Comparison of ENCODE assay signal across 8 cellular contexts in the genomic region with DNA sequence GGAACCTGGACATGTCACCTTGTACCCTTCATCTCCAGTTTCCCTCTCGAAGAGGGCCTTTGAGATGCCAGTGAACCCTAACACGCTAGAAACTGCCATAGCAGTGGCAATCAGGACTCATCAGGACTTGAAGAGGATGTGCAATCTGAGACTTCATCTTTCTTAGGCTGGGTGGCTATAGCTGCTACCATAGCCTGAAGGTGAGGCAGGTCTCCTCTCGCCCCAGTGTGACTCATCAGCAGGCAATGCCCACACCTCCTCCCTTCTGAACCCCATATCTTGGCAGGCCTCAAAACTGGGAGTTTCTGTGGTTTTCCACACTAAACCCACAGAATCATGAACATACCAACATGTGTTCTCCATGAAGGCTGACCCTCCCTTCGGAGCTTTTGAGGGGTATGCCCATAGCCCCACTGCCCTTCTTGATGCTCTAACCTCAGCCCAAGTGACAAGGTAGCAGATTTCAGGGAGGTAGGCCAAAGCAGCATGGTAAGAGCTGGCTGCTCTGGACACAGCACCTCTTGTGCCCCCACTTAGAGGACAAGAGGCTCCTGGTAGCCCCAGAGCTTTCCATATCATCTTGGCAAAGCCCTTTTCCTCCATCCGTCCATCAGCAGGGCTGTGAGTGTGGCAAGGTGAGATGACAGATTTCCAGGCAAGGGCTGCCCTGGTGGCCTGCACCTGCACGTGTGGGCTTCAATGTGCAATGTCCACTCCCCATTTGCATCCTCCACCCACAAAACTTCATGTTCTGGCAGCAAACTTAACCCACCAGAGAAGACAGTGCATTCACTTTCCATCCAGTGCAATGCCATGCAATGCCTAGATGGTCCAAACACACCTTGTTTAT. TPM values are rescaled to one million over a fixed set of nuclear protein-coding genes. Genes with fewer than 3 reads are reported as not detected.
A peak's percentile ranks its signal among the peaks of the same experiment; 100 is the strongest.
DNase-seq lines count a peak whose midpoint lies in the region; ATAC-seq lines count a peak whose summit lies in the region.

No MANE protein-coding gene starts in this region.

- peaks cover 6% of the 10 kb centered on the region for H3K9me3 ChIP-seq in thymus (ENCODE audit: control insufficient read depth)

- peaks cover 9% of the 10 kb centered on the region for H3K4me1 ChIP-seq in thymus (ENCODE audit: control insufficient read depth, insufficient read depth, low read length)

- DNase-seq in activated gamma-delta T cell treated with anti-CD3 and anti-CD28 coated beads, Interleukin-2, amount 50 U/mL, for 16 hours (ENCODE audit: low read depth), result peak; percentile 9
- DNase-seq in activated gamma-delta T cell (lab: John Stamatoyannopoulos, UW), result no peak
- DNase-seq in activated CD4-positive, alpha-beta T cell treated with anti-CD3 and anti-CD28 coated beads, Interleukin-2, amount 50 U/mL, for 48 hours, result peak; percentile 24 to 43
- peak; percentile 12 for DNase-seq in kidney glomerular epithelial cell (lab: John Stamatoyannopoulos, UW)
- DNase-seq in NCI-H2029 (lab: John Stamatoyannopoulos, UW), result no peak
- no peak for DNase-seq in pons (ENCODE audit: low spot score)

- ATAC-seq in HG03565 (IDR thresholded peaks at IDR 0.05; ENCODE audit: unreplicated experiment), result no peak

- H3K4me3 ChIP-seq in thymus (ENCODE audit: low read length), result no peak overlapping the region

- H3K27ac ChIP-seq in thymus (ENCODE audit: low read depth), result peak overlapping the region; percentile 38

- WGBS in thymus, result 73% methylated on average over 6 of the region's 6 CpGs

- H3K36me3 ChIP-seq in thymus (ENCODE audit: control insufficient read depth, insufficient read depth), result no peaks in the 10 kb centered on the region

- no peaks in the 10 kb centered on the region for H3K27me3 ChIP-seq in thymus (ENCODE audit: control insufficient read depth, insufficient read depth)

RNA-seq across cellular contexts. Expression of a gene that starts 2.6 kb away (rescaled TPM):
- polyA plus RNA-seq in thymus, result 95.9 TPM

RNA-seq across cellular contexts. Expression of a gene that starts 4.0 kb away (rescaled TPM):
- polyA plus RNA-seq in thymus, result 16.1 TPM

Comparison
In these comparisons a context has a peak if more than half of its experiments do, and no peak if none do; other contexts are left out.
1. DNase-seq: peak in activated gamma-delta T cell treated with anti-CD3 and anti-CD28 coated beads, Interleukin-2, amount 50 U/mL, for 16 hours (single experiment), activated CD4-positive, alpha-beta T cell treated with anti-CD3 and anti-CD28 coated beads, Interleukin-2, amount 50 U/mL, for 48 hours (2 of 2) and kidney glomerular epithelial cell (single experiment); none in activated gamma-delta T cell (single experiment), NCI-H2029 (single experiment) and pons (single experiment).